ENCODE assay signal across 26 cellular contexts in genomic region chr11:1448166-1448825, GRCh38. TPM values are rescaled to one million over a fixed set of nuclear protein-coding genes. Genes with fewer than 3 reads are reported as not detected.
A peak's percentile ranks its signal among the peaks of the same experiment; 100 is the strongest.
DNase-seq lines count a peak whose midpoint lies in the region; FAIRE-seq and TF ChIP-seq lines count a peak whose summit lies in the region.
"Had no signal": no experiment of that assay in that cellular context is flagged by ENCODE, and none has a peak within 500 bp of the region (broad histone marks: within the 10 kb centered on the region; RNA-seq: fewer than 3 reads in every experiment).

No MANE protein-coding gene starts in this region.

- H3K9me3 ChIP-seq in BLaER1, result no peaks in the 10 kb centered on the region
- H3K9me3 ChIP-seq in osteoblast (ENCODE audit: low read depth, low read length), result no peaks in the 10 kb centered on the region
- H3K9me3 ChIP-seq: adrenal gland, upper lobe of left lung had no signal

- DNase-seq in RPMI8226, result peak; percentile 28
- DNase-seq in frontal cortex (ENCODE audit: low spot score in 2 of 2), result peak; percentile 65 to 82
- DNase-seq in osteoblast (ENCODE audit: insufficient read length, low spot score, missing footprints), result peak; percentile 94
- no peak for DNase-seq in immature natural killer cell
- DNase-seq in cortex of kidney (lab: John Stamatoyannopoulos, UW), result no peak
- no peak for DNase-seq in NCI-H524 treated with DMSO at 0.1 percent for 48 hours (lab: John Stamatoyannopoulos, UW)
- DNase-seq in H4 (ENCODE audit: low spot score), result no peak
- DNase-seq: activated CD4-positive, alpha-beta T cell treated with anti-CD3 and anti-CD28 coated beads, Interleukin-2, amount 50 U/mL, for 4 hours; activated naive CD4-positive, alpha-beta T cell treated with anti-CD3 and anti-CD28 coated beads for 36 hours; adrenal gland; Calu3; DND-41; effector memory CD8-positive, alpha-beta T cell; foreskin fibroblast; GM23248; natural killer cell; NCI-H2029 treated with DMSO at 0.1 percent for 48 hours; NCI-H2227 treated with DMSO at 0.1 percent for 48 hours; retina; stimulated activated CD4-positive, alpha-beta T cell treated with anti-CD3 and anti-CD28 coated beads, Interleukin-2, amount 100 ng/mL, for 24 hours; upper lobe of left lung had no signal

- H3K36me3 Mint-ChIP-seq in immature natural killer cell, result no peaks in the 10 kb centered on the region
- H3K36me3 Mint-ChIP-seq: natural killer cell had no signal

- H3K27me3 ChIP-seq in BLaER1 (no peaks in the 10 kb centered on the region), osteoblast (ENCODE audit: insufficient read depth, low read length) (no peaks in the 10 kb centered on the region)

- TF ChIP-seq CTCF in osteoblast (IDR thresholded peaks at IDR 0.05; ENCODE audit: extremely low read depth, low read depth, low read length), result no peak

- H3K36me3 ChIP-seq in BLaER1, result no peaks in the 10 kb centered on the region
- H3K36me3 ChIP-seq in osteoblast (ENCODE audit: insufficient read depth, low read length), result no peaks in the 10 kb centered on the region
- H3K36me3 ChIP-seq: adrenal gland, upper lobe of left lung had no signal

- no peak overlapping the region for H3K27ac Mint-ChIP-seq in immature natural killer cell
- H3K27ac Mint-ChIP-seq: activated naive CD4-positive, alpha-beta T cell treated with anti-CD3 and anti-CD28 coated beads for 36 hours; effector memory CD8-positive, alpha-beta T cell; natural killer cell had no signal

- H3K27me3 Mint-ChIP-seq in immature natural killer cell (ENCODE audit: low read depth in 3 of 3), result peaks cover 0 to 5% (median 0%) of the 10 kb centered on the region in 3 donors
- H3K27me3 Mint-ChIP-seq: effector memory CD8-positive, alpha-beta T cell had no signal

- H3K4me3 ChIP-seq in BLaER1 (0 out of 2 replicates have a peak overlapping the region, but pooled peaks have one; percentile 15), osteoblast (ENCODE audit: insufficient read depth, low read length) (no peak overlapping the region)
- H3K4me3 ChIP-seq: adrenal gland, GM23248, SK-N-MC, upper lobe of left lung had no signal

- H3K9ac ChIP-seq in BLaER1, result peak overlapping the region; percentile 67
- H3K9ac ChIP-seq: GM23248 had no signal

- H4K20me1 ChIP-seq in BLaER1, result peaks cover 15% of the 10 kb centered on the region; the same call in 1 of the 2 replicates
- no peaks in the 10 kb centered on the region for H4K20me1 ChIP-seq in osteoblast (ENCODE audit: insufficient read depth, low read length)

- no peaks in the 10 kb centered on the region for H3K79me2 ChIP-seq in osteoblast (ENCODE audit: insufficient read depth, low read length)

- H3K4me2 ChIP-seq in BLaER1 (peak overlapping the region; percentile 87), osteoblast (ENCODE audit: insufficient read depth, low read length) (no peak overlapping the region)

- no peak overlapping the region for H3K4me3 Mint-ChIP-seq in immature natural killer cell
- H3K4me3 Mint-ChIP-seq: activated naive CD4-positive, alpha-beta T cell treated with anti-CD3 and anti-CD28 coated beads for 36 hours; effector memory CD8-positive, alpha-beta T cell; natural killer cell had no signal

- H3K27ac ChIP-seq in BLaER1, result peak overlapping the region; percentile 90
- no peak overlapping the region for H3K27ac ChIP-seq in osteoblast (ENCODE audit: low read depth, low read length)
- H3K27ac ChIP-seq: adrenal gland, C4-2B, GM23248, SK-N-MC, upper lobe of left lung had no signal

- H3K9me3 Mint-ChIP-seq in immature natural killer cell, result no peaks in the 10 kb centered on the region
- H3K9me3 Mint-ChIP-seq: activated naive CD4-positive, alpha-beta T cell treated with anti-CD3 and anti-CD28 coated beads for 36 hours; effector memory CD8-positive, alpha-beta T cell; natural killer cell had no signal

- no peak for FAIRE-seq in frontal cortex (lab: Jason Lieb, UNC)
- FAIRE-seq: colon, islet of Langerhans had no signal

- H3K4me1 Mint-ChIP-seq in immature natural killer cell, result no peaks in the 10 kb centered on the region
- H3K4me1 Mint-ChIP-seq: natural killer cell had no signal

- peaks cover 50% of the 10 kb centered on the region for H3K4me1 ChIP-seq in BLaER1
- no peaks in the 10 kb centered on the region for H3K4me1 ChIP-seq in osteoblast (ENCODE audit: insufficient read depth, low read length)
- H3K4me1 ChIP-seq: adrenal gland had no signal

- no peak overlapping the region for H2AFZ ChIP-seq in osteoblast (ENCODE audit: low read length)
- H2AFZ ChIP-seq: GM23248 had no signal

RNA-seq across cellular contexts. Expression of gene MOB2, which starts 38.3 kb away (rescaled TPM):
- total RNA-seq in frontal cortex, result 15.1 TPM
- 28.2 and 29.8 TPM in 2 replicates for total RNA-seq in osteoblast
- 10 to 100 TPM; 43.7 to 70.9 (median 68.8) TPM for polyA plus RNA-seq in immature natural killer cell
- 15.2 and 18.1 TPM in 2 replicates for total RNA-seq in H4 (2014; rRNA removed; shearing (Covaris generic))

RNA-seq across cellular contexts. Expression of gene BRSK2, which starts 58.6 kb away (rescaled TPM):
- total RNA-seq in frontal cortex (35.9 TPM), osteoblast (0.36 TPM in 1 of 2 replicates, not detected in the other)
- polyA plus RNA-seq in immature natural killer cell, result under 1 TPM in 1 of 3 donors, not detected in 2; 0.12 TPM
- total RNA-seq in H4 (2014; rRNA removed; shearing (Covaris generic)), result 1.3 and 2.5 TPM in 2 replicates
- polyA plus RNA-seq: GM23248 had no signal

Comparison
In these comparisons a context has a peak if more than half of its experiments do, and no peak if none do; other contexts are left out.
1. DNase-seq: peak in RPMI8226 (single experiment), frontal cortex (2 of 2) and osteoblast (single experiment); none in immature natural killer cell (0 of 3), cortex of kidney (single experiment), NCI-H524 treated with DMSO at 0.1 percent for 48 hours (single experiment) and H4 (single experiment).
2. RNA of gene BRSK2, which starts 58.6 kb away (total RNA-seq): 35.9 TPM in frontal cortex (single experiment); 1.3 to 2.5 TPM in H4 and 0.36 TPM in osteoblast; every median in the first group is over 10 times any median in the second.